2 cellular contexts compared by ENCODE assay signal in the genomic region with DNA sequence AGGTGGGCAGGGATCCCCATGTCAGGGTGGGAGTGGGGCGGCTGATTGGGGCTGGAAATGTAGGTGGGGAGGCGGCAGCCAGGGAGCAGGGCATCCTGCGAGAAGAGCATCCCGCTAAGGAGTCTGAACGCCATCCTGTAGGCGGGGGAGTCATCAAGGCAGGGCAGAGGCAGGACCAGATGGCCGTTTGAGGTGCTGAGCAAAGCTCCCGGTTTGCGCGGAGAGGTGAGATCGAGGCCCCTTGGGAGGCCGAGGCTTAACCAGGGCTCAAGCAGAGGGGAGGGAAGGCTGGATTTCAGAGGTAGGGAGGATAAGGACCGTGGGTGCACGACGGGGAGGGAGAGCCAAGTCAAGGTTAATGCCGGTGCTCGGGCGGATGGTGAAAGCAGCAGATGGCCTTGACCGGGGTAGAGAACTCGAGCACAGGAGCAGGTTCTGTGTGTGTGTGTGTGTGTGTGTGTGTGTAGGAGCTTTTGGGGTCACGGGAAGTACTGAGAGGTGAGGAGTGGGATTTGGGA.
TF ChIP-seq lines count a peak whose summit lies in the region.

No MANE protein-coding gene starts in this region.

TF ChIP-seq in SK-N-SH, 30 proteins besides CTCF, POLR2A, EP300 and RAD21:
- TF ChIP-seq TCF12 (IDR thresholded peaks at IDR 0.05) = no peak
- TF ChIP-seq NFIC (IDR thresholded peaks at IDR 0.05; ENCODE audit: borderline replicate concordance) = no peak
- TF ChIP-seq EZH2phosphoT487 (IDR thresholded peaks at IDR 0.05; ENCODE audit: borderline replicate concordance, low read depth) = no peak
- TF ChIP-seq MAX (IDR thresholded peaks at IDR 0.05; ENCODE audit: low read depth) = 0 out of 2 replicates have a peak, but pooled peaks have one; percentile 6
- 0 out of 2 replicates have a peak, but pooled peaks have one; percentile 32 for TF ChIP-seq MXI1 (IDR thresholded peaks at IDR 0.05; ENCODE audit: low read depth, low read length)
- no peak for TF ChIP-seq CHD2 (IDR thresholded peaks at IDR 0.05; ENCODE audit: low read length, partially characterized antibody)
- TF ChIP-seq ELF1 (IDR thresholded peaks at IDR 0.05) = no peak
- 0 out of 2 replicates have a peak, but pooled peaks have one; percentile 52 for TF ChIP-seq SIN3A (IDR thresholded peaks at IDR 0.05; ENCODE audit: borderline replicate concordance, low read depth, low read length)
- TF ChIP-seq JUND (IDR thresholded peaks at IDR 0.05) = peak; percentile 7; the same call in 1 of the 2 replicates

TF ChIP-seq in H1, 55 proteins besides CTCF, POLR2A, EP300 and RAD21:
- no peak for TF ChIP-seq SP1 (IDR thresholded peaks at IDR 0.05; ENCODE audit: low read depth, low read length)
- TF ChIP-seq HDAC2 (IDR thresholded peaks at IDR 0.05; ENCODE audit: borderline replicate concordance in 1 of 2, low read depth in 2 of 2, low read length in 2 of 2) = no peak
- 0 out of 2 replicates have a peak, but pooled peaks have one; percentile 2 for TF ChIP-seq PHF8 (conservative IDR thresholded peaks at IDR 0.05; ENCODE audit: low read depth, low read length)
- peak; percentile 25; the same call in 1 of the 2 replicates for TF ChIP-seq BACH1 (IDR thresholded peaks at IDR 0.05; ENCODE audit: low read length)
